33 cellular contexts compared by ENCODE assay signal in the genomic region with DNA sequence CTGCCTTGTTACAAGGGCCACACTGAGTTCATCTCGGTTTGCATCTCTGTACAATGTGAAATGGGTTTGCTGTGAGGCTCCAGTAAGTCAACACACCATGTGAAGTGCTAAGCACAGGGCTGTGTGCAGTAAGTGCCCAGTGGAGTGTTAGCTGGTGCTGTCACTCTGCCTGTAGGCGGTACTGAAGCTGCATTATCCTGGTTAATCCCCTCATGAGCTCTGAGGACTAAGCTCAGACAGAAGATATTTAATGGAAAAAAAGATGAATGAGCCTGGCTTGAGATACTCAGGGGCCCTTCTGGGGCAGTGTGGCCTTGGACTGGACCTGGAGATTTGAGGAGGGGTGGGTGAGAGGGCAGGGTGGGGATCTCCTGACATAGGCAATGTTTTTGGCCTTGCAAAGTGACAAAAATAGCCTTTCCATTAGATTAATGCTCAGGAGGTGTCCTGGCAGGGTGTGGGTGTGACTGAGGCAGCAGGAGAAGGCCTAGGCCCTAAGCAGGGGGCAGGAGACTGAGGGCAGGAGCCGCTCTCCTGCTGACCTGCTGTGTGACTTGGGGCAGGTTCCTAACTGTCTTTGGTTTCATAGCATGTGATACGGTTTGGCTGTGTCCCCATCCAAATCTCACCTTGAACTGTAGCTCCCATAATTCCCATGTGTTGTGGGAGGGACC.
DNase-seq lines count a peak whose midpoint lies in the region; ATAC-seq and TF ChIP-seq lines count a peak whose summit lies in the region.
"Had no signal": no experiment of that assay in that cellular context is flagged by ENCODE, and none has a peak within 500 bp of the region (broad histone marks: within the 10 kb centered on the region; RNA-seq: fewer than 3 reads in every experiment).

No MANE protein-coding gene starts in this region.

- H3K27me3 ChIP-seq in SJCRH30 = peaks cover 9% of the 10 kb centered on the region
- H3K27me3 ChIP-seq: pancreas, right atrium auricular region, uterus had no signal

- no peak for ATAC-seq in natural killer cell treated with Interleukin-12 subunit alpha and Interleukin-12 subunit beta and Interleukin-15 and Interleukin-18, amount 100 ng/mL, for 72 hours
- no peak for ATAC-seq in natural killer cell
- ATAC-seq in GM19397 (IDR thresholded peaks at IDR 0.05; ENCODE audit: unreplicated experiment) = no peak
- ATAC-seq: activated naive CD8-positive, alpha-beta T cell treated with anti-CD3 and anti-CD28 coated beads, Interleukin-2, amount 50 U/mL, for 24 hours; gastroesophageal sphincter; GM12878; left colon; mucosa of descending colon; Panc1; pancreas; stimulated activated naive CD8-positive, alpha-beta T cell treated with anti-CD3 and anti-CD28 coated beads, Interleukin-15, amount 100 ng/mL, for 72 hours had no signal

- H3K36me3 Mint-ChIP-seq in natural killer cell treated with Interleukin-12 subunit alpha and Interleukin-12 subunit beta and Interleukin-15 and Interleukin-18, amount 100 ng/mL, for 72 hours = no peaks in the 10 kb centered on the region
- no peaks in the 10 kb centered on the region for H3K36me3 Mint-ChIP-seq in natural killer cell
- H3K36me3 Mint-ChIP-seq: CD8-positive, alpha-beta memory T cell had no signal

- no peaks in the 10 kb centered on the region for H3K9me3 ChIP-seq in SJCRH30 (replicated peaks)
- H3K9me3 ChIP-seq: gastroesophageal sphincter, mucosa of descending colon, pancreas, right atrium auricular region, thoracic aorta, uterus had no signal

- no peaks in the 10 kb centered on the region for H3K9me3 Mint-ChIP-seq in natural killer cell treated with Interleukin-12 subunit alpha and Interleukin-12 subunit beta and Interleukin-15 and Interleukin-18, amount 100 ng/mL, for 72 hours
- H3K9me3 Mint-ChIP-seq in natural killer cell = no peaks in the 10 kb centered on the region
- H3K9me3 Mint-ChIP-seq: activated CD4-positive, alpha-beta T cell treated with anti-CD3 and anti-CD28 coated beads, Interleukin-2, amount 10 ng/mL, durations not matched to agents 7 days and 5 days; activated naive CD8-positive, alpha-beta T cell treated with anti-CD3 and anti-CD28 coated beads, Interleukin-2, amount 50 U/mL, for 24 hours; CD8-positive, alpha-beta memory T cell; central memory CD8-positive, alpha-beta T cell; nephron; stimulated activated naive CD8-positive, alpha-beta T cell treated with anti-CD3 and anti-CD28 coated beads, Interleukin-15, amount 100 ng/mL, for 72 hours had no signal

- H3K36me3 ChIP-seq in SJCRH30 = no peaks in the 10 kb centered on the region
- H3K36me3 ChIP-seq: gastroesophageal sphincter, pancreas, right atrium auricular region, thoracic aorta, uterus had no signal

- no peak overlapping the region for H3K27ac ChIP-seq in SJCRH30
- H3K27ac ChIP-seq: dorsolateral prefrontal cortex, gastroesophageal sphincter, hepatocyte, pancreas, right atrium auricular region, thoracic aorta, uterus had no signal

- no peaks in the 10 kb centered on the region for H3K4me1 ChIP-seq in SJCRH30
- H3K4me1 ChIP-seq: pancreas, uterus had no signal

- peaks cover 10 to 12% of the 10 kb centered on the region in 2 donors for H3K27me3 Mint-ChIP-seq in natural killer cell treated with Interleukin-12 subunit alpha and Interleukin-12 subunit beta and Interleukin-15 and Interleukin-18, amount 100 ng/mL, for 72 hours
- H3K27me3 Mint-ChIP-seq in natural killer cell (ENCODE audit: low read depth in 2 of 2) = peaks cover 0 to 4% of the 10 kb centered on the region in 2 donors
- H3K27me3 Mint-ChIP-seq: activated CD4-positive, alpha-beta T cell treated with anti-CD3 and anti-CD28 coated beads, Interleukin-2, amount 10 ng/mL, durations not matched to agents 7 days and 5 days had no signal

- H3K4me3 Mint-ChIP-seq in natural killer cell treated with Interleukin-12 subunit alpha and Interleukin-12 subunit beta and Interleukin-15 and Interleukin-18, amount 100 ng/mL, for 72 hours = no peak overlapping the region
- no peak overlapping the region for H3K4me3 Mint-ChIP-seq in natural killer cell
- H3K4me3 Mint-ChIP-seq: activated CD4-positive, alpha-beta T cell treated with anti-CD3 and anti-CD28 coated beads, Interleukin-2, amount 10 ng/mL, durations not matched to agents 7 days and 5 days; activated naive CD8-positive, alpha-beta T cell treated with anti-CD3 and anti-CD28 coated beads, Interleukin-2, amount 50 U/mL, for 24 hours; CD8-positive, alpha-beta memory T cell; central memory CD8-positive, alpha-beta T cell; nephron; stimulated activated naive CD8-positive, alpha-beta T cell treated with anti-CD3 and anti-CD28 coated beads, Interleukin-15, amount 100 ng/mL, for 72 hours had no signal

- no peak overlapping the region for H3K27ac Mint-ChIP-seq in natural killer cell treated with Interleukin-12 subunit alpha and Interleukin-12 subunit beta and Interleukin-15 and Interleukin-18, amount 100 ng/mL, for 72 hours
- H3K27ac Mint-ChIP-seq in natural killer cell = no peak overlapping the region
- H3K27ac Mint-ChIP-seq: activated CD4-positive, alpha-beta T cell treated with anti-CD3 and anti-CD28 coated beads, Interleukin-2, amount 10 ng/mL, durations not matched to agents 7 days and 5 days; activated naive CD8-positive, alpha-beta T cell treated with anti-CD3 and anti-CD28 coated beads, Interleukin-2, amount 50 U/mL, for 24 hours; CD8-positive, alpha-beta memory T cell; nephron; stimulated activated naive CD8-positive, alpha-beta T cell treated with anti-CD3 and anti-CD28 coated beads, Interleukin-15, amount 100 ng/mL, for 72 hours had no signal

- TF ChIP-seq CTCF in natural killer cell (IDR thresholded peaks at IDR 0.05) = no peak

- peak; percentile 3 for DNase-seq in natural killer cell treated with Interleukin-12 subunit alpha and Interleukin-12 subunit beta and Interleukin-15 and Interleukin-18, amount 100 ng/mL, for 72 hours (ENCODE audit: low spot score)
- DNase-seq in natural killer cell (no peak), SJCRH30 (peak; percentile 24 to 49), islet precursor cell (peak; percentile 38), NCI-H446 treated with DMSO at 0.1 percent for 48 hours (lab: John Stamatoyannopoulos, UW) (no peak), foreskin melanocyte (no peak)
- DNase-seq: activated CD4-positive, alpha-beta T cell treated with anti-CD3 and anti-CD28 coated beads, Interleukin-2, amount 10 ng/mL, durations not matched to agents 7 days and 5 days; activated naive CD4-positive, alpha-beta T cell; activated naive CD8-positive, alpha-beta T cell treated with anti-CD3 and anti-CD28 coated beads, Interleukin-2, amount 50 U/mL, for 24 hours; activated T-cell treated with anti-CD3 and anti-CD28 coated beads, Interleukin-2, amount 50 U/mL, for 48 hours; CD8-positive, alpha-beta memory T cell; dorsolateral prefrontal cortex; GOT3; left colon; mammary epithelial cell; mucosa of descending colon; NCI-H187; pancreas; SHP77; stimulated activated CD8-positive, alpha-beta memory T cell treated with anti-CD3 and anti-CD28 coated beads, Interleukin-4, amount 100 ng/mL, for 48 hours; stimulated activated naive CD8-positive, alpha-beta T cell treated with anti-CD3 and anti-CD28 coated beads, Interleukin-15, amount 100 ng/mL, for 72 hours; SW 1271; T-helper 9 cell; uterus had no signal

- no peaks in the 10 kb centered on the region for H3K4me1 Mint-ChIP-seq in natural killer cell treated with Interleukin-12 subunit alpha and Interleukin-12 subunit beta and Interleukin-15 and Interleukin-18, amount 100 ng/mL, for 72 hours (ENCODE audit: low read depth in 2 of 2)
- H3K4me1 Mint-ChIP-seq in natural killer cell = no peaks in the 10 kb centered on the region
- H3K4me1 Mint-ChIP-seq: activated CD4-positive, alpha-beta T cell treated with anti-CD3 and anti-CD28 coated beads, Interleukin-2, amount 10 ng/mL, durations not matched to agents 7 days and 5 days; activated naive CD8-positive, alpha-beta T cell treated with anti-CD3 and anti-CD28 coated beads, Interleukin-2, amount 50 U/mL, for 24 hours; CD8-positive, alpha-beta memory T cell; central memory CD8-positive, alpha-beta T cell; stimulated activated naive CD8-positive, alpha-beta T cell treated with anti-CD3 and anti-CD28 coated beads, Interleukin-15, amount 100 ng/mL, for 72 hours had no signal

- intact Hi-C loops in natural killer cell (cut with micrococcal nuclease) = no loop called here

- no peak overlapping the region for H3K4me3 ChIP-seq in SJCRH30
- H3K4me3 ChIP-seq: dorsolateral prefrontal cortex, gastroesophageal sphincter, GM12878, hepatocyte, mucosa of descending colon, pancreas, right atrium auricular region, thoracic aorta, uterus had no signal

Comparison
In these comparisons a context has a peak if more than half of its experiments do, and no peak if none do; other contexts are left out.
1. DNase-seq: peak in natural killer cell treated with Interleukin-12 subunit alpha and Interleukin-12 subunit beta and Interleukin-15 and Interleukin-18, amount 100 ng/mL, for 72 hours (single experiment), SJCRH30 (2 of 2) and islet precursor cell (single experiment); none in natural killer cell (single experiment), NCI-H446 treated with DMSO at 0.1 percent for 48 hours (single experiment) and foreskin melanocyte (single experiment).